22 cellular contexts compared by ENCODE assay signal in the genomic region with DNA sequence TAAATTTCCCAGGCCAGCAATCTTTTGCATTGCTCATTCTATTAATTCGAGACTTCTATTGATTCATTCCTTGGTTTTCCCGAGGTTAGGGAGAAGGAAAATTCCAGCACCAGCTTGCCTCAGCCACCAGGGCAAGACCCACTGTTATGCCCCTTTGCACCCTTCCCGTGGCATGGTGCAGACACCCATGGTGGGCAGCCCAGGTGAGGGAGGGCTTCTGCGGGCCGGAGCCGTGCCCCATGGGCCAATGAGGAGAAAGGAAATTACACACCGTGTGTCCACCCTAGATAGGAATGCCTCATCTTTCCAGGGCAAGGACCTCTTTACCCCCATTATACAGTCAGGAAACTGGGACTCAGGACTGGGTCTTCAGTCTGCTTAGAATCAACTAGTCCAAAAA. TPM values are rescaled to one million over a fixed set of nuclear protein-coding genes. Genes with fewer than 3 reads are reported as not detected.
"Had no signal": no experiment of that assay in that cellular context is flagged by ENCODE, and none has a peak within 500 bp of the region (broad histone marks: within the 10 kb centered on the region; RNA-seq: fewer than 3 reads in every experiment).

No MANE protein-coding gene starts in this region.

- H3K27ac ChIP-seq: body of pancreas, cardiac muscle cell, left lung, neural progenitor cell, VCaP had no signal

- H3K4me3 ChIP-seq: body of pancreas, cardiac muscle cell, left lung, neural progenitor cell had no signal

- H3K9me3 ChIP-seq: body of pancreas, left lung had no signal

- ATAC-seq: body of pancreas; left lung; naive thymus-derived CD8-positive, alpha-beta T cell; T-cell had no signal

- H3K9me3 Mint-ChIP-seq: activated naive CD8-positive, alpha-beta T cell treated with anti-CD3 and anti-CD28 coated beads, Interleukin-2, amount 10 ng/mL, durations not matched to agents 7 days and 5 days; dendritic cell treated with granulocyte-macrophage colony-stimulating factor and Interleukin-4, amounts not matched to agents 40 ng/mL and 50 ng/mL, for 4 days; mesothelial cell of epicardium; neural progenitor cell; T-cell; T-helper 2 cell treated with Interferon-gamma antibody and Interleukin-4, amounts not matched to agents 5 μg/mL and 100 μg/mL, for 36 hours had no signal

- DNase-seq: activated CD4-positive, alpha-beta T cell treated with anti-CD3 and anti-CD28 coated beads, Interleukin-2, amount 50 U/mL, for 4 hours; activated naive CD4-positive, alpha-beta T cell treated with Interleukin-2 at 50 U/mL for 16 hours; activated naive CD8-positive, alpha-beta T cell treated with anti-CD3 and anti-CD28 coated beads, Interleukin-2, amount 10 ng/mL, durations not matched to agents 7 days and 5 days; amygdala; effector CD4-positive, alpha-beta T cell; erythroblast; foreskin fibroblast; naive thymus-derived CD8-positive, alpha-beta T cell; stimulated activated CD4-positive, alpha-beta T cell treated with anti-CD3 and anti-CD28 coated beads, Interleukin-4, amount 100 ng/mL, for 1 hour; stimulated activated naive CD4-positive, alpha-beta T cell; T-cell had no signal

- H3K36me3 Mint-ChIP-seq: activated naive CD8-positive, alpha-beta T cell treated with anti-CD3 and anti-CD28 coated beads, Interleukin-2, amount 10 ng/mL, durations not matched to agents 7 days and 5 days; mesothelial cell of epicardium; naive thymus-derived CD8-positive, alpha-beta T cell; neural progenitor cell; T-cell had no signal

- H3K4me3 Mint-ChIP-seq: activated naive CD8-positive, alpha-beta T cell treated with anti-CD3 and anti-CD28 coated beads, Interleukin-2, amount 10 ng/mL, durations not matched to agents 7 days and 5 days; dendritic cell treated with granulocyte-macrophage colony-stimulating factor and Interleukin-4, amounts not matched to agents 40 ng/mL and 50 ng/mL, for 4 days; mesothelial cell of epicardium; naive thymus-derived CD8-positive, alpha-beta T cell; neural progenitor cell; T-cell; T-helper 2 cell treated with Interferon-gamma antibody and Interleukin-4, amounts not matched to agents 5 μg/mL and 100 μg/mL, for 36 hours had no signal

- H3K4me1 Mint-ChIP-seq: activated naive CD8-positive, alpha-beta T cell treated with anti-CD3 and anti-CD28 coated beads, Interleukin-2, amount 10 ng/mL, durations not matched to agents 7 days and 5 days; mesothelial cell of epicardium had no signal

- H3K27me3 ChIP-seq: body of pancreas had no signal

- H3K36me3 ChIP-seq: cardiac muscle cell, left lung, neural progenitor cell had no signal

- H3K27ac Mint-ChIP-seq: activated naive CD8-positive, alpha-beta T cell treated with anti-CD3 and anti-CD28 coated beads, Interleukin-2, amount 10 ng/mL, durations not matched to agents 7 days and 5 days; dendritic cell treated with granulocyte-macrophage colony-stimulating factor and Interleukin-4, amounts not matched to agents 40 ng/mL and 50 ng/mL, for 4 days; mesothelial cell of epicardium; neural progenitor cell; T-cell; T-helper 2 cell treated with Interferon-gamma antibody and Interleukin-4, amounts not matched to agents 5 μg/mL and 100 μg/mL, for 36 hours had no signal

- H3K4me1 ChIP-seq: neural progenitor cell had no signal

RNA-seq across cellular contexts. Expression of a gene that starts 4.5 kb away (rescaled TPM):
- total RNA-seq: activated CD8-positive, alpha-beta memory T cell treated with anti-CD3 and anti-CD28 coated beads for 36 hours; activated naive CD8-positive, alpha-beta T cell treated with anti-CD3 and anti-CD28 coated beads, Interleukin-2, amount 10 ng/mL, durations not matched to agents 7 days and 5 days; lung microvascular endothelial cell; naive thymus-derived CD8-positive, alpha-beta T cell; osteoblast had no signal
